Comparison of ENCODE assay signal across 11 cellular contexts in genomic region chr1:51515982-51516638, GRCh38. TPM values are rescaled to one million over a fixed set of nuclear protein-coding genes. Genes with fewer than 3 reads are reported as not detected.
DNase-seq lines count a peak whose midpoint lies in the region; ATAC-seq, FAIRE-seq and TF ChIP-seq lines count a peak whose summit lies in the region.
"Had no signal": no experiment of that assay in that cellular context is flagged by ENCODE, and none has a peak within 500 bp of the region (broad histone marks: within the 10 kb centered on the region; RNA-seq: fewer than 3 reads in every experiment).

No MANE protein-coding gene starts in this region.

- H3K27me3 ChIP-seq in DOHH2 (ENCODE audit: control insufficient read depth, low read length) (no peaks in the 10 kb centered on the region), psoas muscle (ENCODE audit: insufficient read depth in 3 of 3, low read length in 2 of 3) (no peaks in the 10 kb centered on the region)

- no peak overlapping the region for H3K27ac Mint-ChIP-seq in endothelial cell (ENCODE audit: unreplicated experiment)

- H3K4me3 ChIP-seq in DOHH2 (ENCODE audit: low read length) (peak overlapping the region; percentile 95), psoas muscle (peak overlapping the region; percentile 83)

- H3K36me3 ChIP-seq in DOHH2 (ENCODE audit: control insufficient read depth, low read length) (peaks cover 29% of the 10 kb centered on the region), psoas muscle (ENCODE audit: insufficient read depth in 1 of 2, low read depth in 1 of 2) (no peaks in the 10 kb centered on the region)

- H3K9me2 ChIP-seq in DOHH2 (replicated peaks; ENCODE audit: control insufficient read depth, low read length): no peaks in the 10 kb centered on the region

- peaks cover 6% of the 10 kb centered on the region for H3K27me3 Mint-ChIP-seq in endothelial cell (ENCODE audit: unreplicated experiment)

- no peak for FAIRE-seq in D721Med (lab: Jason Lieb, UNC)

- H3K9me3 Mint-ChIP-seq in endothelial cell (ENCODE audit: unreplicated experiment): no peaks in the 10 kb centered on the region

- peaks cover 50% of the 10 kb centered on the region for H3F3A ChIP-seq in DOHH2 (ENCODE audit: control insufficient read depth, insufficient read depth)

- ATAC-seq in psoas muscle: no peak

- TF ChIP-seq CTCF in DOHH2 (IDR thresholded peaks at IDR 0.05; ENCODE audit: low read depth, low read length, poor library complexity, severe bottlenecking) (no peak), endothelial cell (IDR thresholded peaks at IDR 0.05; ENCODE audit: unreplicated experiment) (no peak), psoas muscle (IDR thresholded peaks at IDR 0.05) (no peak), D721Med (IDR thresholded peaks at IDR 0.05; ENCODE audit: insufficient read depth, missing control alignments) (no peak)

- intact Hi-C loops in psoas muscle (cut with DNase I): loop anchor here (5.0 kb wide), 2 partner anchors 96 to 101 kb away; partner anchors contain the start of gene OSBPL9 (in 1 of the 2)

- H3K36me3 Mint-ChIP-seq in endothelial cell (ENCODE audit: low read depth, unreplicated experiment): peaks cover 15% of the 10 kb centered on the region

- peak overlapping the region; percentile 33 for H3K4me3 Mint-ChIP-seq in endothelial cell (ENCODE audit: unreplicated experiment)

- peaks cover 72% of the 10 kb centered on the region for H3K4me1 ChIP-seq in DOHH2 (ENCODE audit: control insufficient read depth, low read length)
- peaks cover 61% of the 10 kb centered on the region for H3K4me1 ChIP-seq in psoas muscle

- H3K9me3 ChIP-seq in DOHH2 (ENCODE audit: control insufficient read depth, insufficient read depth, low read length) (no peaks in the 10 kb centered on the region), psoas muscle (no peaks in the 10 kb centered on the region)

- H3K27ac ChIP-seq in DOHH2 (ENCODE audit: low read depth, low read length) (peak overlapping the region; percentile 99), psoas muscle (peak overlapping the region; percentile 96)
- H3K27ac ChIP-seq: epithelial cell of prostate had no signal

- peak overlapping the region; percentile 82 for H3K4me2 ChIP-seq in DOHH2 (ENCODE audit: low read length)

- DNase-seq in OCI-M1 (lab: John Stamatoyannopoulos, UW) (peak; percentile 60), endothelial cell (ENCODE audit: low spot score) (no peak), psoas muscle (no peak), D721Med (ENCODE audit: insufficient read length, low spot score) (no peak), inferior parietal cortex (ENCODE audit: extremely low spot score) (no peak), dedifferentiated amniotic fluid mesenchymal stem cell (ENCODE audit: extremely low spot score) (no peak), SHP77 treated with DMSO at 0.1 percent for 48 hours (lab: John Stamatoyannopoulos, UW) (no peak)
- DNase-seq: DMS79 treated with DMSO at 0.1 percent for 48 hours, SW 1271 had no signal

- H3K79me2 ChIP-seq in DOHH2 (ENCODE audit: control insufficient read depth, low read length): peaks cover 95% of the 10 kb centered on the region

- 0 out of 2 replicates have a peak, but pooled peaks cover 12% of the 10 kb centered on the region for H4K20me1 ChIP-seq in DOHH2 (ENCODE audit: control insufficient read depth, insufficient read depth, low read depth, low read length)

- peaks cover 48% of the 10 kb centered on the region for H3K4me1 Mint-ChIP-seq in endothelial cell (ENCODE audit: unreplicated experiment)

RNA-seq across cellular contexts. Expression of gene EPS15, which starts 3.0 kb away (rescaled TPM):
- 120 TPM for total RNA-seq in endothelial cell (ENCODE audit: unreplicated experiment)
- total RNA-seq in psoas muscle: 10 to 100 TPM; 42.6 to 71.9 (median 54.1) TPM
- polyA plus RNA-seq in psoas muscle: 10 to 100 TPM in 2 of 3 donors, 1 to 10 TPM in 1; 9.8 to 46.1 (median 21.7) TPM
